In the genomic region with DNA sequence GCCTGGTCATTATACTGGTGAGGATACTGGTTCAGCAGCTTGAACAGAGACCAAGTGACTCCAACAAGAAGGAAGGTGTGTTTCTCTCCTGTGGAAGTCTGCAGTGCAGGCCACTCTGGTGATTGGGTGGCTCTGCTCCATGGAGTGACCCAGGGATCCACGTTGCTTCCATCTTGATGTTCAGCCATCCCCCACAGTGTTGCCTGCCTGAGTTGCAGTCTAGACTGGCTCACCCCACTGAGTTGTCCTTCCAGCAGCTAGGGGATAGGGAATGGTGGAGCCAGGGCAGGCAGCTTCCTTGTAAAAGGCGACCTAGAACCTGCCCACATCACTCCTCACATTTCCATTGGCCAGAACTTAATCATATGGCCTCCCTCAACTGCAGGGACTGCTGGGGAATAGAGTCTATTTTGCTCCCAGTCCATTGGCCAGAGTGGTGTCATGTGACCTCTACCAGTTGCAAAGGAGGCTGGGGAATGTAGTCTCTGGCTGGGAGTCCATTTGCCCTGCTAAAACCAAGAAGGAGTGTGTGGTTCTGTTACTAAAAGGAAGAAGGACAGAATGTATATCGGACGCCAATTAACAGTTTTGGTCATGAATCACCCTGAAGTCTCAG, we compare ENCODE assay signal across 10 cellular contexts. TPM values are rescaled to one million over a fixed set of nuclear protein-coding genes. Genes with fewer than 3 reads are reported as not detected.
DNase-seq lines count a peak whose midpoint lies in the region; ATAC-seq and TF ChIP-seq lines count a peak whose summit lies in the region.
"Had no signal": no experiment of that assay in that cellular context is flagged by ENCODE, and none has a peak within 500 bp of the region (broad histone marks: within the 10 kb centered on the region; RNA-seq: fewer than 3 reads in every experiment).

No MANE protein-coding gene starts in this region.

- TF ChIP-seq CTCF in HEK293 (tag by site-specific recombination; IDR thresholded peaks at IDR 0.05) (no peak), tibial nerve (IDR thresholded peaks at IDR 0.05) (no peak)

- no peak for TF ChIP-seq EP300 in tibial nerve (IDR thresholded peaks at IDR 0.05)

- H3K4me1 ChIP-seq in HEK293 (ENCODE audit: control insufficient read depth, insufficient read depth, low read length): no peaks in the 10 kb centered on the region
- H3K4me1 ChIP-seq in tibial nerve: no peaks in the 10 kb centered on the region

- POLR2A ChIA-PET in HEK293 (lab: Yijun Ruan, JAX): no interaction called here

- H3K27me3 ChIP-seq in tibial nerve: no peaks in the 10 kb centered on the region

- 87 to 93% methylated on average over 4 of the region's 4 CpGs for WGBS in tibial nerve, 2 donors

- TF ChIP-seq POLR2A in tibial nerve (IDR thresholded peaks at IDR 0.05): no peak

- ATAC-seq in GM21576 (IDR thresholded peaks at IDR 0.05; ENCODE audit: unreplicated experiment) (no peak), GM19328 (IDR thresholded peaks at IDR 0.05; ENCODE audit: unreplicated experiment) (no peak)

- no peaks in the 10 kb centered on the region for H3K9me3 ChIP-seq in HEK293 (ENCODE audit: control insufficient read depth, insufficient read depth, low read depth, low read length)
- peaks cover 0 to 31% (median 0%) of the 10 kb centered on the region in 4 donors for H3K9me3 ChIP-seq in tibial nerve

- in situ Hi-C loops in Caki2 (cut with HindIII; ENCODE audit: low pct_unique_long_range_greater_than_20kb, low sequenced_read_pairs): no loop called here

- H3K4me3 ChIP-seq in HEK293 (ENCODE audit: low read depth, low read length) (no peak overlapping the region), tibial nerve (no peak overlapping the region)

- DNase-seq in Caki2 (ENCODE audit: low read depth): peak; percentile 73
- DNase-seq in SW 1271 (lab: John Stamatoyannopoulos, UW): peak; percentile 13 to 58
- DNase-seq in iPS-NIHi7 (ENCODE audit: extremely low spot score): peak; percentile 58
- DNase-seq in inferior parietal cortex (ENCODE audit: extremely low spot score): no peak
- DNase-seq in tibial nerve (ENCODE audit: low spot score in 2 of 2): no peak
- DNase-seq: activated effector memory CD4-positive, alpha-beta T cell treated with Interleukin-2 at 50 U/mL for 16 hours; stimulated activated CD8-positive, alpha-beta memory T cell treated with anti-CD3 and anti-CD28 coated beads, Interleukin-4, amount 100 ng/mL, for 48 hours had no signal

- CTCF ChIA-PET in HEK293 (lab: Yijun Ruan, JAX): no interaction called here

- peaks cover 6 to 35% of the 10 kb centered on the region in 2 experiments; a peak in 2 of 3 replicates for H3K36me3 ChIP-seq in HEK293 (ENCODE audit: control insufficient read depth in 2 of 2, insufficient read depth in 1 of 2, low read length in 2 of 2)
- H3K36me3 ChIP-seq in tibial nerve: peaks cover 0 to 96% (median 18%) of the 10 kb centered on the region in 3 donors

- H3K27ac ChIP-seq in HEK293 (ENCODE audit: extremely low read depth, low read depth, low read length) (no peak overlapping the region), tibial nerve (no peak overlapping the region)

TF ChIP-seq in HEK293, 187 proteins besides CTCF, POLR2A, EP300 and RAD21:
- TF ChIP-seq ZNF16 (tag by site-specific recombination; IDR thresholded peaks at IDR 0.05; ENCODE audit: low read depth): no peak
- TF ChIP-seq SP2 (tag by site-specific recombination; IDR thresholded peaks at IDR 0.05): peak; percentile 23

RNA-seq across cellular contexts. Expression of a gene that starts 8.0 kb away (rescaled TPM):
- 3.2 and 8.3 TPM in 2 replicates for total RNA-seq in Caki2 (2014; rRNA removed; shearing (Covaris generic); ENCODE audit: low replicate concordance)
- total RNA-seq in tibial nerve: 10 to 100 TPM; 33.0 to 66.3 (median 44.6) TPM

RNA-seq across cellular contexts. Expression of a gene that starts 57.5 kb away (rescaled TPM):
- 224 and 258 TPM in 2 replicates for total RNA-seq in Caki2 (2014; rRNA removed; shearing (Covaris generic); ENCODE audit: low replicate concordance)
- 100 to 1,000 TPM; 176 to 300 (median 202) TPM for total RNA-seq in tibial nerve

Comparison
In these comparisons a context has a peak if more than half of its experiments do, and no peak if none do; other contexts are left out.
1. DNase-seq: peak in Caki2 (single experiment), SW 1271 (2 of 2) and iPS-NIHi7 (single experiment); none in inferior parietal cortex (single experiment) and tibial nerve (0 of 2).